In the genomic region with DNA sequence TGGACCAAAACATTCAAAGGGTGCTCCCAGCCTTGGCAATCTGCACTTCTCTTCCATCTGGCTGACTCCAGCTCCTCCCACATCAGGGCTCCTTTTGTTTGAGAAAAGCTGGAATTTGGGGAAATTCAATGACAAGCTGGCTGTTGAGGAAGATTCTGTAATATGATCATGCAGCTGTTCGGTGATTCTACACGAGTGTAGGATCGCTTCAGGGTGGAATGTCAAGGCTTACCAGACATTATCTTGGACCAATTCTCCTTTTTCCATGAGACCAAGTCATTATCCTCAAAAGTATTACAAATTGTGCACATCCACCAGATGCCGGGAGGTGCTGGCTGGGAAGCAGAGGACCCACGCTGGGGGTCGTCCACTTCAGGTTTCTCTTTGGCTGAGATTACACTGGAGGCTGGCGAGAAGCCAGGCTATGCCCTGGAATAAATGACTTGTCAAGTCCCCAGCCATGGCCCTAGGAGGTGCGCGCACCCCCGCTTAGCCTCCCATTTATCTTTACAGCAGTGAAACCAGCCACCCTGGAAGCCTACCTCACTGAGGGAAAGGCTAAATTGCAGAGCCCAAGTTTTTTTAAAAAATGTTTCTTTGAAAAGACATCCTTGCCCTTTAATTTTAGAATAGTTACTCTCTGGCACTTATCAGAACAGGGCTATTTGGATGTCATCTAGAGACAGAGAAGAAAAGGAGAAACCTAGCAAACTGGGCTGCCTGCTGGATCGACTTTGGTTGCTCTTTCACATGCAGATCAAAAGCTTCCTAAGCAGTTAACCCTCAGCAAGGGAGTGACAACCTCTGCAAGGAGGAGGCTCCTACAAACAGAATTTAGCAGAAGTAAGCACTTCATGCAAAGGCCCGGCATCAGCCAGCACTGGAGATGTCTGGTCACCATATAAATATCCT, we compare ENCODE assay signal across 15 cellular contexts. TPM values are rescaled to one million over a fixed set of nuclear protein-coding genes. Genes with fewer than 3 reads are reported as not detected.
DNase-seq lines count a peak whose midpoint lies in the region; TF ChIP-seq lines count a peak whose summit lies in the region.
"Had no signal": no experiment of that assay in that cellular context is flagged by ENCODE, and none has a peak within 500 bp of the region (broad histone marks: within the 10 kb centered on the region; RNA-seq: fewer than 3 reads in every experiment).

No MANE protein-coding gene starts in this region.

- peak overlapping the region; percentile 6 to 17 (median 6) for H3K4me3 Mint-ChIP-seq in nephron
- H3K4me3 Mint-ChIP-seq: CD4-positive, alpha-beta memory T cell; central memory CD8-positive, alpha-beta T cell; stimulated activated naive CD8-positive, alpha-beta T cell treated with anti-CD3 and anti-CD28 coated beads, Interleukin-15, Interleukin-2, amounts not matched to agents 100 ng/mL and 50 ng/mL, for 24 hours; T-helper 2 cell treated with Interferon-gamma antibody and Interleukin-4, amounts not matched to agents 5 μg/mL and 100 μg/mL, for 36 hours had no signal

- no peak for TF ChIP-seq CTCF in nephron (IDR thresholded peaks at IDR 0.05; ENCODE audit: unreplicated experiment in 3 of 3)

- H3K27ac Mint-ChIP-seq in nephron = peak overlapping the region; percentile 94 to 98 (median 94)
- H3K27ac Mint-ChIP-seq: stimulated activated naive CD8-positive, alpha-beta T cell treated with anti-CD3 and anti-CD28 coated beads, Interleukin-15, Interleukin-2, amounts not matched to agents 100 ng/mL and 50 ng/mL, for 24 hours; T-helper 2 cell treated with Interferon-gamma antibody and Interleukin-4, amounts not matched to agents 5 μg/mL and 100 μg/mL, for 36 hours had no signal

- H3K9me3 Mint-ChIP-seq in nephron = no peaks in the 10 kb centered on the region
- H3K9me3 Mint-ChIP-seq: central memory CD8-positive, alpha-beta T cell; IgD-negative memory B cell; stimulated activated naive CD8-positive, alpha-beta T cell treated with anti-CD3 and anti-CD28 coated beads, Interleukin-15, Interleukin-2, amounts not matched to agents 100 ng/mL and 50 ng/mL, for 24 hours; T-helper 2 cell treated with Interferon-gamma antibody and Interleukin-4, amounts not matched to agents 5 μg/mL and 100 μg/mL, for 36 hours had no signal

- peaks cover 12% of the 10 kb centered on the region for H3K27me3 Mint-ChIP-seq in nephron (ENCODE audit: low read depth)
- H3K27me3 Mint-ChIP-seq: CD4-positive, alpha-beta memory T cell; central memory CD8-positive, alpha-beta T cell; stimulated activated naive CD8-positive, alpha-beta T cell treated with anti-CD3 and anti-CD28 coated beads, Interleukin-15, Interleukin-2, amounts not matched to agents 100 ng/mL and 50 ng/mL, for 24 hours had no signal

- peaks cover 77% of the 10 kb centered on the region for H3K4me1 Mint-ChIP-seq in nephron

- no peaks in the 10 kb centered on the region for H3K36me3 Mint-ChIP-seq in nephron (ENCODE audit: low read depth)
- H3K36me3 Mint-ChIP-seq: CD4-positive, alpha-beta memory T cell had no signal

- DNase-seq in COR-L47 (lab: John Stamatoyannopoulos, UW) (peak; percentile 48), NCI-H1694 (lab: John Stamatoyannopoulos, UW) (peak; percentile 14), fibroblast of peridontal ligament (ENCODE audit: extremely low read depth) (peak; percentile 45), H4 (ENCODE audit: low spot score) (no peak), hippocampal formation (lab: John Stamatoyannopoulos, UW) (no peak), GF-D8 (lab: John Stamatoyannopoulos, UW) (no peak)
- no peak for DNase-seq in activated CD4-positive, CD25-positive, alpha-beta regulatory T cell (lab: John Stamatoyannopoulos, UW)
- DNase-seq: activated T-cell treated with anti-CD3 and anti-CD28 coated beads, Interleukin-2, amount 50 U/mL, for 48 hours; CD4-positive, alpha-beta memory T cell; gastrocnemius medialis had no signal

RNA-seq across cellular contexts. Expression of gene LCLAT1, which starts 42.4 kb away (rescaled TPM):
- total RNA-seq in H4 (2014; rRNA removed; shearing (Covaris generic)) = 16.5 and 25.2 TPM in 2 replicates

Comparison
In these comparisons a context has a peak if more than half of its experiments do, and no peak if none do; other contexts are left out.
1. DNase-seq: peak in COR-L47 (single experiment), NCI-H1694 (single experiment) and fibroblast of peridontal ligament (single experiment); none in activated CD4-positive, CD25-positive, alpha-beta regulatory T cell (0 of 4), H4 (single experiment), hippocampal formation (0 of 2) and GF-D8 (single experiment).